ENCODE assay signal across 21 cellular contexts in genomic region chr4:103567591-103567990, GRCh38.
"Had no signal": no experiment of that assay in that cellular context is flagged by ENCODE, and none has a peak within 500 bp of the region (broad histone marks: within the 10 kb centered on the region; RNA-seq: fewer than 3 reads in every experiment).

No MANE protein-coding gene starts in this region.

- H3K27me3 ChIP-seq: breast epithelium had no signal

- H3K36me3 Mint-ChIP-seq: activated naive CD4-positive, alpha-beta T cell treated with anti-CD3 and anti-CD28 coated beads, Interleukin-2, amount 50 U/mL, for 24 hours had no signal

- H3K4me1 ChIP-seq: breast epithelium had no signal

- H3K27ac Mint-ChIP-seq: activated CD8-positive, alpha-beta T cell treated with anti-CD3 and anti-CD28 coated beads for 36 hours; activated naive CD4-positive, alpha-beta T cell treated with anti-CD3 and anti-CD28 coated beads, Interleukin-2, amount 50 U/mL, for 24 hours; activated T-cell treated with anti-CD3 and anti-CD28 coated beads, Interleukin-2, amount 50 U/mL, for 24 hours; activated T-helper 1 cell treated with anti-CD3 and anti-CD28 coated beads, Interleukin-12 subunit alpha, Interleukin-12 subunit beta, Interleukin-2, Interleukin-4 antibody, amounts not matched to agents 30 ng/mL and 10 ng/mL and 1 ng/mL, durations not matched to agents 14 hours and 24 hours and 36 hours; T-helper 1 cell treated with Interleukin-12 subunit alpha and Interleukin-12 subunit beta and Interleukin-4 antibody, amounts not matched to agents 30 μg/mL and 1 μg/mL, for 36 hours had no signal

- ATAC-seq: activated CD8-positive, alpha-beta T cell treated with anti-CD3 and anti-CD28 coated beads for 36 hours had no signal

- H3K4me3 Mint-ChIP-seq: activated CD8-positive, alpha-beta T cell treated with anti-CD3 and anti-CD28 coated beads for 36 hours; activated naive CD4-positive, alpha-beta T cell treated with anti-CD3 and anti-CD28 coated beads, Interleukin-2, amount 50 U/mL, for 24 hours; activated T-cell treated with anti-CD3 and anti-CD28 coated beads, Interleukin-2, amount 50 U/mL, for 24 hours; activated T-helper 1 cell treated with anti-CD3 and anti-CD28 coated beads, Interleukin-12 subunit alpha, Interleukin-12 subunit beta, Interleukin-2, Interleukin-4 antibody, amounts not matched to agents 30 ng/mL and 10 ng/mL and 1 ng/mL, durations not matched to agents 14 hours and 24 hours and 36 hours; T-helper 1 cell treated with Interleukin-12 subunit alpha and Interleukin-12 subunit beta and Interleukin-4 antibody, amounts not matched to agents 30 μg/mL and 1 μg/mL, for 36 hours had no signal

- H3K4me3 ChIP-seq: breast epithelium had no signal

- FAIRE-seq: RCC 7860 had no signal

- H3K9me3 Mint-ChIP-seq: activated naive CD4-positive, alpha-beta T cell treated with anti-CD3 and anti-CD28 coated beads, Interleukin-2, amount 50 U/mL, for 24 hours; activated T-helper 1 cell treated with anti-CD3 and anti-CD28 coated beads, Interleukin-12 subunit alpha, Interleukin-12 subunit beta, Interleukin-2, Interleukin-4 antibody, amounts not matched to agents 30 ng/mL and 10 ng/mL and 1 ng/mL, durations not matched to agents 14 hours and 24 hours and 36 hours; T-helper 1 cell treated with Interleukin-12 subunit alpha and Interleukin-12 subunit beta and Interleukin-4 antibody, amounts not matched to agents 30 μg/mL and 1 μg/mL, for 36 hours had no signal

- H3K27ac ChIP-seq: breast epithelium had no signal

- H3K27me3 Mint-ChIP-seq: activated CD8-positive, alpha-beta T cell treated with anti-CD3 and anti-CD28 coated beads for 36 hours; activated naive CD4-positive, alpha-beta T cell treated with anti-CD3 and anti-CD28 coated beads, Interleukin-2, amount 50 U/mL, for 24 hours; activated T-cell treated with anti-CD3 and anti-CD28 coated beads, Interleukin-2, amount 50 U/mL, for 24 hours had no signal

- H3K36me3 ChIP-seq: breast epithelium had no signal

- H3K4me1 Mint-ChIP-seq: activated naive CD4-positive, alpha-beta T cell treated with anti-CD3 and anti-CD28 coated beads, Interleukin-2, amount 50 U/mL, for 24 hours had no signal

- DNase-seq: activated CD4-positive, alpha-beta T cell treated with anti-CD3 and anti-CD28 coated beads, Interleukin-2, amount 50 U/mL, for 1 hour; activated CD4-positive, CD25-positive, alpha-beta regulatory T cell; activated CD8-positive, alpha-beta memory T cell treated with anti-CD3 and anti-CD28 coated beads, Interleukin-2, amount 50 U/mL, for 48 hours; activated CD8-positive, alpha-beta T cell treated with anti-CD3 and anti-CD28 coated beads for 36 hours; activated effector memory CD4-positive, alpha-beta T cell treated with Interleukin-2 at 50 U/mL for 16 hours; activated naive CD4-positive, alpha-beta T cell; activated T-cell treated with anti-CD3 and anti-CD28 coated beads, Interleukin-2, amount 50 U/mL, for 24 hours; aorta; Kasumi-1; KBM-7; NCI-H1105 treated with DMSO at 0.1 percent for 48 hours; NCI-H1436 treated with DMSO at 0.1 percent for 48 hours; NCI-H187; NCI-H2081; NCI-H748 treated with DMSO at 0.1 percent for 48 hours; SHP77 had no signal

- H3K9me3 ChIP-seq: breast epithelium had no signal
